11 cellular contexts compared by ENCODE assay signal in genomic region chr19:2057484-2058469, GRCh38. TPM values are rescaled to one million over a fixed set of nuclear protein-coding genes. Genes with fewer than 3 reads are reported as not detected.
DNase-seq lines count a peak whose midpoint lies in the region; ATAC-seq and TF ChIP-seq lines count a peak whose summit lies in the region.
"Had no signal": no experiment of that assay in that cellular context is flagged by ENCODE, and none has a peak within 500 bp of the region (broad histone marks: within the 10 kb centered on the region; RNA-seq: fewer than 3 reads in every experiment).

No MANE protein-coding gene starts in this region.

- CTCF ChIA-PET in CD4-positive, alpha-beta T cell (lab: Charles Lee): interaction anchor here (0.6 to 1.1 kb wide), 2 partner anchors 18 to 38 kb away, joined by 3 to 4 read pairs; no protein-coding TSS in a partner anchor

- no peak overlapping the region for H3K9ac ChIP-seq in parathyroid adenoma

- peaks cover 54% of the 10 kb centered on the region for H3K4me1 Mint-ChIP-seq in CD4-positive, alpha-beta T cell (ENCODE audit: low read depth)
- H3K4me1 Mint-ChIP-seq in effector memory CD8-positive, alpha-beta T cell (ENCODE audit: low read depth in 2 of 2): peaks cover 27 to 38% of the 10 kb centered on the region in 2 donors

- H3K4me3 ChIP-seq in Peyer's patch (no peak overlapping the region), parathyroid adenoma (ENCODE audit: low read depth, low read length) (no peak overlapping the region)

- POLR2A ChIA-PET in CD4-positive, alpha-beta T cell (lab: Charles Lee): interaction anchor here (0.6 to 1.5 kb wide), 4 partner anchors 16 to 30 kb away, joined by 3 to 4 read pairs (median 3); no protein-coding TSS in a partner anchor

- H3K4me2 ChIP-seq in parathyroid adenoma (ENCODE audit: low read length): no peak overlapping the region

- TF ChIP-seq POLR2A in Peyer's patch (IDR thresholded peaks at IDR 0.05): no peak

- H2AFZ ChIP-seq in parathyroid adenoma: no peak overlapping the region

- H3K36me3 ChIP-seq in Peyer's patch: no peaks in the 10 kb centered on the region
- no peaks in the 10 kb centered on the region for H3K36me3 ChIP-seq in parathyroid adenoma (ENCODE audit: control insufficient read depth, insufficient read depth, low read length)

- H3K27me3 Mint-ChIP-seq in CD4-positive, alpha-beta T cell: no peaks in the 10 kb centered on the region
- H3K27me3 Mint-ChIP-seq in effector memory CD8-positive, alpha-beta T cell: no peaks in the 10 kb centered on the region

- peaks cover 3% of the 10 kb centered on the region for H3K79me2 ChIP-seq in parathyroid adenoma

- peak overlapping the region; percentile 73 for H3K27ac ChIP-seq in CD4-positive, alpha-beta T cell (ENCODE audit: low read depth, low read length)
- H3K27ac ChIP-seq in Peyer's patch (peak overlapping the region; percentile 89 to 100 (median 99)), parathyroid adenoma (peak overlapping the region; percentile 90)

- H3K4me1 ChIP-seq in Peyer's patch (peaks cover 4 to 82% (median 53%) of the 10 kb centered on the region in 4 donors), parathyroid adenoma (peaks cover 37% of the 10 kb centered on the region)

- no peak for DNase-seq in CD4-positive, alpha-beta T cell
- DNase-seq in Peyer's patch (no peak), NCI-H2171 treated with DMSO at 0.1 percent for 48 hours (lab: John Stamatoyannopoulos, UW) (no peak), SW480 (ENCODE audit: low spot score) (no peak)
- no peak for DNase-seq in effector memory CD8-positive, alpha-beta T cell
- DNase-seq: EL, kidney glomerular epithelial cell, NCI-H446 treated with DMSO at 0.1 percent for 48 hours had no signal

- no peak for ATAC-seq in CD4-positive, alpha-beta T cell (ENCODE audit: poor library complexity)
- ATAC-seq in effector memory CD8-positive, alpha-beta T cell (replicated peaks): no peak
- no peak for ATAC-seq in HG02970 (IDR thresholded peaks at IDR 0.05; ENCODE audit: low FRiP score, unreplicated experiment)
- ATAC-seq in GM18520 (IDR thresholded peaks at IDR 0.05; ENCODE audit: unreplicated experiment): no peak

- no peaks in the 10 kb centered on the region for H3K27me3 ChIP-seq in CD4-positive, alpha-beta T cell (ENCODE audit: control insufficient read depth, insufficient read depth, low read length)
- H3K27me3 ChIP-seq in Peyer's patch (no peaks in the 10 kb centered on the region), parathyroid adenoma (ENCODE audit: control insufficient read depth, insufficient read depth, low read length) (no peaks in the 10 kb centered on the region)

- H3K9me3 ChIP-seq in CD4-positive, alpha-beta T cell (ENCODE audit: control insufficient read depth, low read length): no peaks in the 10 kb centered on the region
- no peaks in the 10 kb centered on the region for H3K9me3 ChIP-seq in Peyer's patch
- H3K9me3 ChIP-seq in parathyroid adenoma (ENCODE audit: control insufficient read depth, low read length): no peaks in the 10 kb centered on the region

- peak overlapping the region; percentile 84 for H3K27ac Mint-ChIP-seq in CD4-positive, alpha-beta T cell
- H3K27ac Mint-ChIP-seq in effector memory CD8-positive, alpha-beta T cell: peak overlapping the region; percentile 81 to 92

- no peaks in the 10 kb centered on the region for H3K9me3 Mint-ChIP-seq in CD4-positive, alpha-beta T cell
- no peaks in the 10 kb centered on the region for H3K9me3 Mint-ChIP-seq in effector memory CD8-positive, alpha-beta T cell

- intact Hi-C loops in CD4-positive, alpha-beta T cell (cut with DNase I, micrococcal nuclease): no loop called here

- no peak for TF ChIP-seq CTCF in CD4-positive, alpha-beta T cell (IDR thresholded peaks at IDR 0.05)
- no peak for TF ChIP-seq CTCF in Peyer's patch (IDR thresholded peaks at IDR 0.05)
- TF ChIP-seq CTCF in parathyroid adenoma (IDR thresholded peaks at IDR 0.05): no peak

- H3K4me3 Mint-ChIP-seq in CD4-positive, alpha-beta T cell: peak overlapping the region; percentile 67
- H3K4me3 Mint-ChIP-seq in effector memory CD8-positive, alpha-beta T cell: peak overlapping the region; percentile 71 to 75

- peaks cover 4% of the 10 kb centered on the region for H3K36me3 Mint-ChIP-seq in CD4-positive, alpha-beta T cell (ENCODE audit: low read depth)
- H3K36me3 Mint-ChIP-seq in effector memory CD8-positive, alpha-beta T cell (ENCODE audit: insufficient read depth): peaks cover 18% of the 10 kb centered on the region

RNA-seq across cellular contexts. Expression of gene MKNK2, which starts 6.7 kb away (rescaled TPM):
- 100 to 1,000 TPM; 325 to 347 TPM for total RNA-seq in CD4-positive, alpha-beta T cell
- 100 to 1,000 TPM; 119 to 253 (median 192) TPM for total RNA-seq in Peyer's patch

RNA-seq across cellular contexts. Expression of gene MOB3A, which starts 38.3 kb away (rescaled TPM):
- 10 to 100 TPM; 96.4 to 97.3 TPM for total RNA-seq in CD4-positive, alpha-beta T cell
- 10 to 100 TPM; 32.6 to 55.3 (median 35.1) TPM for total RNA-seq in Peyer's patch

RNA-seq across cellular contexts. Expression of gene IZUMO4, which starts 38.9 kb away (rescaled TPM):
- total RNA-seq in CD4-positive, alpha-beta T cell: 10 to 100 TPM; 17.4 to 17.9 TPM
- 1 to 10 TPM; 1.3 to 9.9 (median 3.8) TPM for total RNA-seq in Peyer's patch

RNA-seq across cellular contexts. Expression of gene BTBD2, which starts 42.3 kb away (rescaled TPM):
- 10 to 100 TPM; 44.4 to 44.9 TPM for total RNA-seq in CD4-positive, alpha-beta T cell
- 100 to 1,000 TPM in 1 of 4 donors, 10 to 100 TPM in 3; 57.8 to 114 (median 76.0) TPM for total RNA-seq in Peyer's patch
